Comparison of ENCODE assay signal across 8 cellular contexts in genomic region chrX:54894159-54894558, GRCh38.
"Had no signal": no experiment of that assay in that cellular context is flagged by ENCODE, and none has a peak within 500 bp of the region (broad histone marks: within the 10 kb centered on the region; RNA-seq: fewer than 3 reads in every experiment).

No MANE protein-coding gene starts in this region.

- H3K9ac ChIP-seq: GM23248 had no signal

- H3K4me3 ChIP-seq: GM23248, GM23338, HAP-1 had no signal

- DNase-seq: GM23248, GOT3, H7, H9, HCEC 1CT, HFFc6 had no signal

- H3K4me3 Mint-ChIP-seq: GM23338, H9, HFFc6 had no signal

- H3K4me1 Mint-ChIP-seq: GM23338, H9 had no signal

- H3K36me3 ChIP-seq: HAP-1 had no signal

- H3K9me3 ChIP-seq: HAP-1 had no signal

- H3K27ac Mint-ChIP-seq: GM23338, H9, HFFc6 had no signal

- H3K27ac ChIP-seq: GM23248 had no signal

- H3K9me3 Mint-ChIP-seq: GM23338, HFFc6 had no signal

- H3K4me1 ChIP-seq: HAP-1 had no signal
